ENCODE assay signal across 12 cellular contexts in genomic region chr1:167805041-167805556, GRCh38.
DNase-seq lines count a peak whose midpoint lies in the region; ATAC-seq and TF ChIP-seq lines count a peak whose summit lies in the region.
"Had no signal": no experiment of that assay in that cellular context is flagged by ENCODE, and none has a peak within 500 bp of the region (broad histone marks: within the 10 kb centered on the region; RNA-seq: fewer than 3 reads in every experiment).

No MANE protein-coding gene starts in this region.

- WGBS in esophagus muscularis mucosa: 80% methylated on average over 4 of the region's 4 CpGs
- WGBS in heart left ventricle, 4 donors: 67 to 75% (median 70%) methylated on average over 4 of the region's 4 CpGs

- H3K27ac ChIP-seq in BLaER1 treated with 17β-estradiol and CSF1 and Interleukin-3, amounts not matched to agents 10 nM and 100 nM: peak overlapping the region in 9 of 11 experiments; percentile 32 to 80 (median 67); a peak in 18 of 22 replicates
- no peak overlapping the region for H3K27ac ChIP-seq in OCI-LY7 (ENCODE audit: low read depth, low read length, poor library complexity, severe bottlenecking)
- no peak overlapping the region for H3K27ac ChIP-seq in esophagus muscularis mucosa (replicated peaks in 1 of 4)
- no peak overlapping the region for H3K27ac ChIP-seq in PC-3 (ENCODE audit: low read length)
- no peak overlapping the region for H3K27ac ChIP-seq in heart left ventricle
- H3K27ac ChIP-seq: KMS-11 had no signal

- H3K4me2 ChIP-seq in BLaER1 treated with 17β-estradiol and CSF1 and Interleukin-3, amounts not matched to agents 10 nM and 100 nM: peak overlapping the region; percentile 55 to 82 (median 73)
- H3K4me2 ChIP-seq in OCI-LY7 (ENCODE audit: low read length) (peak overlapping the region; percentile 18), PC-3 (ENCODE audit: low read length) (no peak overlapping the region)
- H3K4me2 ChIP-seq: KMS-11 had no signal

- peak overlapping the region in 8 of 11 experiments; percentile 4 to 58 (median 26); a peak in 10 of 22 replicates for H3K9ac ChIP-seq in BLaER1 treated with 17β-estradiol and CSF1 and Interleukin-3, amounts not matched to agents 10 nM and 100 nM
- H3K9ac ChIP-seq in PC-3 (ENCODE audit: low read length): no peak overlapping the region
- H3K9ac ChIP-seq: KMS-11 had no signal

- TF ChIP-seq CTCF in OCI-LY7 (conservative IDR thresholded peaks at IDR 0.05; ENCODE audit: low read length) (no peak), esophagus muscularis mucosa (IDR thresholded peaks at IDR 0.05) (no peak), PC-3 (conservative IDR thresholded peaks at IDR 0.05; ENCODE audit: low read depth, low read length) (no peak), heart left ventricle (IDR thresholded peaks at IDR 0.05) (no peak)

- peaks cover 18 to 32% (median 25%) of the 10 kb centered on the region in 10 experiments for H3K4me1 ChIP-seq in BLaER1 treated with 17β-estradiol and CSF1 and Interleukin-3, amounts not matched to agents 10 nM and 100 nM
- H3K4me1 ChIP-seq in OCI-LY7 (ENCODE audit: insufficient read depth, low read length, poor library complexity, severe bottlenecking): peaks cover 17% of the 10 kb centered on the region
- peaks cover 0 to 13% (median 7%) of the 10 kb centered on the region in 4 donors for H3K4me1 ChIP-seq in esophagus muscularis mucosa
- no peaks in the 10 kb centered on the region for H3K4me1 ChIP-seq in PC-3 (ENCODE audit: insufficient read depth, low read length)
- peaks cover 0 to 25% (median 2%) of the 10 kb centered on the region in 12 donors for H3K4me1 ChIP-seq in heart left ventricle

- BruUV-seq in OCI-LY7 (replicated peaks; lab: Mats Ljungman, UMichigan): no TSS peak
- BruUV-seq in PC-3 (replicated peaks; lab: Mats Ljungman, UMichigan): no TSS peak

- H3K4me3 ChIP-seq in BLaER1 treated with 17β-estradiol and CSF1 and Interleukin-3, amounts not matched to agents 10 nM and 100 nM: no peak overlapping the region
- H3K4me3 ChIP-seq in OCI-LY7 (ENCODE audit: low read depth, low read length, poor library complexity, severe bottlenecking): peak overlapping the region; percentile 9
- H3K4me3 ChIP-seq in esophagus muscularis mucosa: no peak overlapping the region
- no peak overlapping the region for H3K4me3 ChIP-seq in PC-3 (ENCODE audit: low read length)
- no peak overlapping the region for H3K4me3 ChIP-seq in heart left ventricle

- H2AFZ ChIP-seq in OCI-LY7 (ENCODE audit: low read length) (peak overlapping the region; percentile 71), PC-3 (ENCODE audit: low read length) (no peak overlapping the region)

- H3K9me2 ChIP-seq in OCI-LY7 (ENCODE audit: insufficient read depth, low read length) (no peaks in the 10 kb centered on the region), PC-3 (replicated peaks; ENCODE audit: low read length) (no peaks in the 10 kb centered on the region)

- no peak for TF ChIP-seq EP300 in esophagus muscularis mucosa (IDR thresholded peaks at IDR 0.05)

- H3F3A ChIP-seq in PC-3 (ENCODE audit: low read length, unreplicated experiment): no peaks in the 10 kb centered on the region

- DNase-seq in OCI-LY7 (ENCODE audit: low spot score) (peak; percentile 37), esophagus muscularis mucosa (ENCODE audit: extremely low spot score) (peak; percentile 79), PC-3 (no peak), posterior vena cava (ENCODE audit: low spot score) (no peak), heart left ventricle (no peak), left cardiac atrium (no peak)
- DNase-seq: cortex of kidney, islet precursor cell had no signal

- H3K27me3 ChIP-seq in BLaER1 treated with 17β-estradiol and CSF1 and Interleukin-3, amounts not matched to agents 10 nM and 100 nM: no peaks in the 10 kb centered on the region
- H3K27me3 ChIP-seq in esophagus muscularis mucosa (no peaks in the 10 kb centered on the region), PC-3 (ENCODE audit: low read length) (no peaks in the 10 kb centered on the region), heart left ventricle (no peaks in the 10 kb centered on the region)

- ATAC-seq in GM19035 (IDR thresholded peaks at IDR 0.05; ENCODE audit: unreplicated experiment) (peak; percentile 52), PC-3 (no peak), heart left ventricle (no peak), left cardiac atrium (no peak)
- ATAC-seq: sciatic nerve had no signal

- intact Hi-C loops in OCI-LY7 (cut with micrococcal nuclease; ENCODE audit: unreplicated experiment) (loop anchor here (10.0 kb wide), 1 partner anchor 280 kb away; no protein-coding TSS in a partner anchor), esophagus muscularis mucosa (cut with DNase I) (no loop called here), PC-3 (cut with micrococcal nuclease) (no loop called here), posterior vena cava (cut with DNase I) (no loop called here), heart left ventricle (cut with DNase I) (loop anchor here in 4 of 10 donors (10.0 kb wide), 2 partner anchors 200 to 210 kb away; no protein-coding TSS in a partner anchor), left cardiac atrium (cut with DNase I) (loop anchor here in 1 of 2 donors (10.0 kb wide), 1 partner anchor 200 kb away; no protein-coding TSS in a partner anchor)

- POLR2A ChIA-PET in OCI-LY7 (lab: Charles Lee): no interaction called here
- POLR2A ChIA-PET in PC-3 (lab: Charles Lee; ENCODE audit: unreplicated experiment): no interaction called here

- peaks cover 0 to 5% (median 0%) of the 10 kb centered on the region in 11 experiments; a peak in 1 of 22 replicates for H3K36me3 ChIP-seq in BLaER1 treated with 17β-estradiol and CSF1 and Interleukin-3, amounts not matched to agents 10 nM and 100 nM
- H3K36me3 ChIP-seq in OCI-LY7 (ENCODE audit: insufficient read depth, low read length): no peaks in the 10 kb centered on the region
- H3K36me3 ChIP-seq in esophagus muscularis mucosa: no peaks in the 10 kb centered on the region
- H3K36me3 ChIP-seq in PC-3 (ENCODE audit: low read depth, low read length): no peaks in the 10 kb centered on the region
- no peaks in the 10 kb centered on the region for H3K36me3 ChIP-seq in heart left ventricle

- TF ChIP-seq POLR2A in esophagus muscularis mucosa (IDR thresholded peaks at IDR 0.05; ENCODE audit: low read depth) (no peak), heart left ventricle (IDR thresholded peaks at IDR 0.05) (no peak)

- H3K79me2 ChIP-seq in OCI-LY7 (ENCODE audit: insufficient read depth, low read depth, low read length) (no peaks in the 10 kb centered on the region), PC-3 (ENCODE audit: low read length) (no peaks in the 10 kb centered on the region)

- H3K9me3 ChIP-seq in BLaER1 treated with 17β-estradiol and CSF1 and Interleukin-3, amounts not matched to agents 10 nM and 100 nM (replicated peaks in 1 of 11): peaks cover 11 to 42% (median 31%) of the 10 kb centered on the region in 11 experiments; a peak in 21 of 22 replicates
- H3K9me3 ChIP-seq in OCI-LY7 (ENCODE audit: low read length) (0 out of 2 replicates have a peak, but pooled peaks cover 4% of the 10 kb centered on the region), esophagus muscularis mucosa (no peaks in the 10 kb centered on the region), PC-3 (ENCODE audit: low read length) (no peaks in the 10 kb centered on the region), heart left ventricle (no peaks in the 10 kb centered on the region)

- H4K20me1 ChIP-seq in BLaER1 treated with 17β-estradiol and CSF1 and Interleukin-3, amounts not matched to agents 10 nM and 100 nM: no peaks in the 10 kb centered on the region
- H4K20me1 ChIP-seq in OCI-LY7 (ENCODE audit: insufficient read depth, low read length) (no peaks in the 10 kb centered on the region), PC-3 (ENCODE audit: low read length) (no peaks in the 10 kb centered on the region)

- CTCF ChIA-PET in OCI-LY7 (lab: Charles Lee; ENCODE audit: unreplicated experiment): no interaction called here
- CTCF ChIA-PET in PC-3 (lab: Charles Lee): no interaction called here

Comparison
In these comparisons a context has a peak if more than half of its experiments do, and no peak if none do; other contexts are left out.
1. H3K27ac ChIP-seq: peak in BLaER1 treated with 17β-estradiol and CSF1 and Interleukin-3, amounts not matched to agents 10 nM and 100 nM (9 of 11); none in OCI-LY7 (single experiment), esophagus muscularis mucosa (0 of 4), PC-3 (single experiment) and heart left ventricle (0 of 12).
2. DNase-seq: peak in OCI-LY7 (single experiment) and esophagus muscularis mucosa (single experiment); none in PC-3 (single experiment), posterior vena cava (single experiment), heart left ventricle (0 of 5) and left cardiac atrium (single experiment).